8 cellular contexts compared by ENCODE assay signal in genomic region chr6:30722025-30722279, GRCh38. TPM values are rescaled to one million over a fixed set of nuclear protein-coding genes. Genes with fewer than 3 reads are reported as not detected.
DNase-seq lines count a peak whose midpoint lies in the region; ATAC-seq, FAIRE-seq and TF ChIP-seq lines count a peak whose summit lies in the region.
"Not testable (repeated sequence)": the region's sequence is repeated elsewhere in the genome, so short reads cannot be mapped to it uniquely, and the experiment has no call there.

No MANE protein-coding gene starts in this region.

- POLR2A ChIA-PET in K562 (lab: Yijun Ruan, JAX), result interaction anchor here (0.6 to 27.1 kb wide), 17 partner anchors 7 to 387 kb away, joined by 3 to 524 read pairs (median 4); partner anchors contain the start of genes GTF2H4 and NRM

- H4K20me1 ChIP-seq in DOHH2 (ENCODE audit: control insufficient read depth, insufficient read depth, low read depth, low read length), result peaks cover 16% of the 10 kb centered on the region
- H4K20me1 ChIP-seq in K562 (replicated peaks; ENCODE audit: control insufficient read depth, insufficient read depth, low read length), result peaks cover 44% of the 10 kb centered on the region

- not testable (repeated sequence) for TF ChIP-seq RAD21 in K562 (CRISPR knock-in tag; conservative IDR thresholded peaks at IDR 0.05 in 1 of 2, IDR thresholded peaks at IDR 0.05 in 1 of 2)

- H3K36me3 ChIP-seq in DOHH2 (ENCODE audit: control insufficient read depth, low read length) (peaks cover 75% of the 10 kb centered on the region), K562 (ENCODE audit: control insufficient read depth, insufficient read depth, low read length) (peaks cover 52% of the 10 kb centered on the region), thymus (ENCODE audit: control insufficient read depth, insufficient read depth) (peaks cover 33% of the 10 kb centered on the region)
- not testable (repeated sequence) for H3K36me3 ChIP-seq in ovary

- not testable (repeated sequence) for BruUV-seq in K562 (replicated peaks; lab: Mats Ljungman, UMichigan)

- not testable (repeated sequence) for ATAC-seq in K562, left colon

- not testable (repeated sequence) for H3K9me1 ChIP-seq in K562 (ENCODE audit: control insufficient read depth, insufficient read depth, low read length)

- H2AFZ ChIP-seq in K562 (ENCODE audit: low read depth, low read length), result not testable (repeated sequence)

- CTCF ChIA-PET in K562 (lab: Yijun Ruan, JAX; ENCODE audit: low intra/inter-chr PET ratio), result interaction anchor here (0.8 to 5.0 kb wide), 7 partner anchors 9 to 238 kb away, joined by 3 to 92 read pairs (median 9); partner anchors contain the start of gene DHX16

- peak overlapping the region; percentile 96 for H3K9ac ChIP-seq in K562 (ENCODE audit: insufficient read depth in 1 of 2, low read depth in 2 of 2, low read length in 2 of 2)

- not testable (repeated sequence) for H3K9me2 ChIP-seq in DOHH2 (replicated peaks; ENCODE audit: control insufficient read depth, low read length)

- H3K4me3 ChIP-seq in DOHH2 (ENCODE audit: low read length), result peak overlapping the region; percentile 88
- H3K4me3 ChIP-seq in K562, result peak overlapping the region; percentile 89
- peak overlapping the region; percentile 89 for H3K4me3 ChIP-seq in ovary
- H3K4me3 ChIP-seq in thymus (ENCODE audit: low read length), result peak overlapping the region; percentile 95

- H3K27me3 ChIP-seq in DOHH2 (ENCODE audit: control insufficient read depth, low read length); K562 (ENCODE audit: control insufficient read depth in 2 of 2, insufficient read depth in 2 of 2, low read length in 2 of 2); ovary; thymus (ENCODE audit: control insufficient read depth, insufficient read depth): not testable (repeated sequence)

- H3F3A ChIP-seq in DOHH2 (ENCODE audit: control insufficient read depth, insufficient read depth), result peaks cover 76% of the 10 kb centered on the region

- H3K27ac ChIP-seq in DOHH2 (ENCODE audit: low read depth, low read length) (peak overlapping the region; percentile 100), K562 (ENCODE audit: extremely low read depth, low read depth, low read length) (peak overlapping the region; percentile 91), ovary (peak overlapping the region; percentile 85 to 94), thymus (ENCODE audit: low read depth) (peak overlapping the region; percentile 86)

- peak; percentile 30 for DNase-seq in MV-4-11 (lab: John Stamatoyannopoulos, UW)
- peak; percentile 36 for DNase-seq in activated CD4-positive, alpha-beta T cell treated with anti-CD3 and anti-CD28 coated beads for 48 hours
- not testable (repeated sequence) for DNase-seq in K562 (ENCODE audit: extremely low read depth in 1 of 4, low spot score in 3 of 4)
- peak; percentile 51 for DNase-seq in fibroblast of gingiva (ENCODE audit: low read depth)
- peak; percentile 46 to 49 for DNase-seq in left colon
- peak in 2 of 5 donors; percentile 24 to 63 for DNase-seq in ovary

- in situ Hi-C loops in K562 (cut with MboI), result loop anchor here (5.0 to 10.0 kb wide), 2 partner anchors 47 to 240 kb away; partner anchors contain the start of gene DHX16

- intact Hi-C loops in K562 (cut with micrococcal nuclease), result loop anchor here (1.0 kb wide), 1 partner anchor 43 kb away; no protein-coding TSS in a partner anchor
- intact Hi-C loops in left colon (cut with DNase I, micrococcal nuclease), result loop anchor here (2.0 to 5.0 kb wide), 2 partner anchors 43 to 45 kb away; no protein-coding TSS in a partner anchor
- intact Hi-C loops in ovary (cut with DNase I), result loop anchor here (1.0 to 2.0 kb wide), 3 partner anchors 41 to 43 kb away; no protein-coding TSS in a partner anchor

- H3K4me1 ChIP-seq in DOHH2 (ENCODE audit: control insufficient read depth, low read length), result peaks cover 48% of the 10 kb centered on the region
- H3K4me1 ChIP-seq in K562 (replicated peaks in 1 of 2; ENCODE audit: control insufficient read depth in 2 of 2, insufficient read depth in 2 of 2, low read length in 2 of 2), result peaks cover 19 to 21% of the 10 kb centered on the region in 2 experiments
- H3K4me1 ChIP-seq in ovary (ENCODE audit: insufficient read depth); thymus (ENCODE audit: control insufficient read depth, insufficient read depth, low read length): not testable (repeated sequence)

- TF ChIP-seq CTCF in DOHH2 (IDR thresholded peaks at IDR 0.05; ENCODE audit: low read depth, low read length, poor library complexity, severe bottlenecking); K562 (IDR thresholded peaks at IDR 0.05 in 2 of 3, conservative IDR thresholded peaks at IDR 0.05 in 1 of 3; ENCODE audit: insufficient read depth in 2 of 3, low read depth in 1 of 3, low read length in 3 of 3); ovary (IDR thresholded peaks at IDR 0.05): not testable (repeated sequence)

- TF ChIP-seq EP300 in K562 (IDR thresholded peaks at IDR 0.05; ENCODE audit: low read length); ovary (IDR thresholded peaks at IDR 0.05): not testable (repeated sequence)

- not testable (repeated sequence) for FAIRE-seq in K562 (lab: Jason Lieb, UNC)

- peak; percentile 36; the same call in 1 of the 2 replicates for TF ChIP-seq POLR2A in K562 (conservative IDR thresholded peaks at IDR 0.05)
- not testable (repeated sequence) for TF ChIP-seq POLR2A in ovary (IDR thresholded peaks at IDR 0.05)

- H3K9me3 ChIP-seq in DOHH2 (ENCODE audit: control insufficient read depth, insufficient read depth, low read length); K562 (replicated peaks; ENCODE audit: control insufficient read depth, insufficient read depth, low read depth, low read length); ovary; thymus (ENCODE audit: control insufficient read depth): not testable (repeated sequence)

- peak overlapping the region; percentile 94 for H3K4me2 ChIP-seq in DOHH2 (ENCODE audit: low read length)
- peak overlapping the region; percentile 98 for H3K4me2 ChIP-seq in K562 (ENCODE audit: insufficient read depth, low read length)

- H3K79me2 ChIP-seq in DOHH2 (ENCODE audit: control insufficient read depth, low read length) (peaks cover 77% of the 10 kb centered on the region), K562 (ENCODE audit: control insufficient read depth, insufficient read depth, low read length) (peaks cover 82% of the 10 kb centered on the region)

- WGBS in K562 (ENCODE audit: insufficient coverage, low coverage, missing lambda C conversion rate), result under 1% methylated on average over 10 of the region's 10 CpGs
- 3 to 7% (median 5%) methylated on average over 10 of the region's 10 CpGs for WGBS in ovary, 3 donors
- WGBS in thymus, result 8% methylated on average over 10 of the region's 10 CpGs

RNA-seq across cellular contexts. Expression of gene TUBB, which starts 1.8 kb away (rescaled TPM):
- 127 and 264 TPM in 2 replicates for total RNA-seq in K562 (2011; cell fraction: chromatin; rRNA removed; ENCODE audit: low replicate concordance)
- 272 and 276 TPM in 2 replicates for total RNA-seq in K562 (2011; cell fraction: nucleolus; rRNA removed)
- total RNA-seq in K562 (2011; cell fraction: nucleoplasm; rRNA removed), result 270 and 313 TPM in 2 replicates
- 1,062 and 1,409 TPM in 2 replicates for total RNA-seq in K562 (2014; rRNA removed)
- 863 and 971 TPM in 2 replicates for total RNA-seq in K562 (2014; rRNA removed; fragmentation: Illumina TruSeq; extraction: Trizol)
- total RNA-seq in K562 (2015; rRNA removed; fragmentation: Illumina TruSeq; extraction: Trizol), result 1,443 and 1,478 TPM in 2 replicates
- 1,495 and 1,529 TPM in 2 replicates for total RNA-seq in K562 (2021)
- 2,369 and 2,705 TPM in 2 replicates for polyA plus RNA-seq in K562 (2011; rRNA removed)
- polyA plus RNA-seq in K562 (2011; cell fraction: cytosol; rRNA removed), result 2,776 and 3,265 TPM in 2 replicates
- polyA plus RNA-seq in K562 (2011; cell fraction: nucleus; rRNA removed), result 619 and 708 TPM in 2 replicates
- polyA plus RNA-seq in K562 (2012), result 1,523 and 1,878 TPM in 2 replicates
- polyA plus RNA-seq in K562 (2014; fragmentation: Illumina TruSeq; extraction: Trizol), result 2,541 and 2,870 TPM in 2 replicates
- 1,000 to 10,000 TPM; 1,106 to 1,864 TPM for polyA plus RNA-seq in K562 (2014; fragmentation: Nextera tagmentation; extraction: Ambion mirVana)
- 1,462 and 1,903 TPM in 2 replicates for polyA plus RNA-seq in K562 (2014; rRNA removed)
- 1,764 and 2,070 TPM in 2 replicates for polyA minus RNA-seq in K562 (2011; rRNA and poly(A)+ RNA removed)
- 880 and 960 TPM in 2 replicates for polyA minus RNA-seq in K562 (2011; cell fraction: cytosol; rRNA and poly(A)+ RNA removed)
- 140 and 261 TPM in 2 replicates for polyA minus RNA-seq in K562 (2011; cell fraction: nucleus; rRNA and poly(A)+ RNA removed)
- total RNA-seq in left colon, result 100 to 1,000 TPM; 149 to 195 TPM
- 100 to 1,000 TPM; 242 to 697 (median 630) TPM for total RNA-seq in ovary
- 100 to 1,000 TPM; 370 to 772 TPM for polyA plus RNA-seq in ovary
- polyA plus RNA-seq in thymus, result 137 TPM

RNA-seq across cellular contexts. Expression of gene MDC1, which starts 4.9 kb away (rescaled TPM):
- 79.5 and 80.7 TPM in 2 replicates for total RNA-seq in K562 (2011; cell fraction: chromatin; rRNA removed; ENCODE audit: low replicate concordance)
- 47.5 and 50.5 TPM in 2 replicates for total RNA-seq in K562 (2011; cell fraction: nucleolus; rRNA removed)
- total RNA-seq in K562 (2011; cell fraction: nucleoplasm; rRNA removed), result 62.0 and 85.1 TPM in 2 replicates
- 15.7 and 24.3 TPM in 2 replicates for total RNA-seq in K562 (2014; rRNA removed)
- total RNA-seq in K562 (2014; rRNA removed; fragmentation: Illumina TruSeq; extraction: Trizol), result 20.0 and 25.5 TPM in 2 replicates
- 15.6 and 18.2 TPM in 2 replicates for total RNA-seq in K562 (2015; rRNA removed; fragmentation: Illumina TruSeq; extraction: Trizol)
- 96.8 and 114 TPM in 2 replicates for total RNA-seq in K562 (2021)
- polyA plus RNA-seq in K562 (2011; rRNA removed), result 21.5 and 55.8 TPM in 2 replicates
- polyA plus RNA-seq in K562 (2011; cell fraction: cytosol; rRNA removed), result 28.0 and 35.1 TPM in 2 replicates
- polyA plus RNA-seq in K562 (2011; cell fraction: nucleus; rRNA removed), result 105 and 141 TPM in 2 replicates
- 68.1 and 105 TPM in 2 replicates for polyA plus RNA-seq in K562 (2012)
- 72.9 and 95.4 TPM in 2 replicates for polyA plus RNA-seq in K562 (2014; fragmentation: Illumina TruSeq; extraction: Trizol)
- 1 to 10 TPM; 8.2 to 8.8 TPM for polyA plus RNA-seq in K562 (2014; fragmentation: Nextera tagmentation; extraction: Ambion mirVana)
- polyA plus RNA-seq in K562 (2014; rRNA removed), result 31.3 and 35.0 TPM in 2 replicates
- polyA minus RNA-seq in K562 (2011; rRNA and poly(A)+ RNA removed), result 24.0 and 34.6 TPM in 2 replicates
- polyA minus RNA-seq in K562 (2011; cell fraction: cytosol; rRNA and poly(A)+ RNA removed), result 56.9 and 94.9 TPM in 2 replicates
- polyA minus RNA-seq in K562 (2011; cell fraction: nucleus; rRNA and poly(A)+ RNA removed), result 16.4 and 27.8 TPM in 2 replicates
- 10 to 100 TPM; 11.1 to 16.3 TPM for total RNA-seq in left colon
- 10 to 100 TPM; 13.1 to 62.5 (median 43.9) TPM for total RNA-seq in ovary
- 10 to 100 TPM; 20.1 to 39.0 TPM for polyA plus RNA-seq in ovary
- polyA plus RNA-seq in thymus, result 21.6 TPM

RNA-seq across cellular contexts. Expression of gene FLOT1, which starts 20.5 kb away (rescaled TPM):
- total RNA-seq in K562 (2011; cell fraction: chromatin; rRNA removed; ENCODE audit: low replicate concordance), result 164 and 277 TPM in 2 replicates
- total RNA-seq in K562 (2011; cell fraction: nucleolus; rRNA removed), result 152 and 165 TPM in 2 replicates
- 155 and 194 TPM in 2 replicates for total RNA-seq in K562 (2011; cell fraction: nucleoplasm; rRNA removed)
- total RNA-seq in K562 (2014; rRNA removed) (118 and 131 TPM in 2 replicates), K562 (2014; rRNA removed; fragmentation: Illumina TruSeq; extraction: Trizol) (84.7 and 84.8 TPM in 2 replicates), K562 (2015; rRNA removed; fragmentation: Illumina TruSeq; extraction: Trizol) (101 and 102 TPM in 2 replicates), K562 (2021) (124 and 127 TPM in 2 replicates), left colon (100 to 1,000 TPM; 130 to 137 TPM), ovary (100 to 1,000 TPM in 6 of 7 donors, 10 to 100 TPM in 1; 64.1 to 154 (median 116) TPM)
- polyA plus RNA-seq in K562 (2011; rRNA removed) (131 and 154 TPM in 2 replicates), K562 (2014; fragmentation: Illumina TruSeq; extraction: Trizol) (138 and 144 TPM in 2 replicates), K562 (2014; fragmentation: Nextera tagmentation; extraction: Ambion mirVana) (10 to 100 TPM; 11.7 to 12.0 TPM), K562 (2014; rRNA removed) (149 and 174 TPM in 2 replicates), ovary (100 to 1,000 TPM; 124 to 180 TPM), thymus (157 TPM)
- 144 and 149 TPM in 2 replicates for polyA plus RNA-seq in K562 (2011; cell fraction: cytosol; rRNA removed)
- polyA plus RNA-seq in K562 (2011; cell fraction: nucleus; rRNA removed), result 209 and 233 TPM in 2 replicates
- 135 and 272 TPM in 2 replicates for polyA plus RNA-seq in K562 (2012)
- 122 and 132 TPM in 2 replicates for polyA minus RNA-seq in K562 (2011; rRNA and poly(A)+ RNA removed)
- 72.2 and 76.2 TPM in 2 replicates for polyA minus RNA-seq in K562 (2011; cell fraction: cytosol; rRNA and poly(A)+ RNA removed)
- polyA minus RNA-seq in K562 (2011; cell fraction: nucleus; rRNA and poly(A)+ RNA removed), result 38.5 and 58.5 TPM in 2 replicates

RNA-seq across cellular contexts. Expression of gene IER3, which starts 22.4 kb away (rescaled TPM):
- total RNA-seq in K562 (2011; cell fraction: chromatin; rRNA removed; ENCODE audit: low replicate concordance), result 15.2 and 21.4 TPM in 2 replicates
- 22.4 and 29.0 TPM in 2 replicates for total RNA-seq in K562 (2011; cell fraction: nucleolus; rRNA removed)
- 21.0 and 27.1 TPM in 2 replicates for total RNA-seq in K562 (2011; cell fraction: nucleoplasm; rRNA removed)
- total RNA-seq in K562 (2014; rRNA removed), result 18.7 and 24.7 TPM in 2 replicates
- 8.0 and 8.2 TPM in 2 replicates for total RNA-seq in K562 (2014; rRNA removed; fragmentation: Illumina TruSeq; extraction: Trizol)
- 13.0 and 15.1 TPM in 2 replicates for total RNA-seq in K562 (2015; rRNA removed; fragmentation: Illumina TruSeq; extraction: Trizol)
- total RNA-seq in K562 (2021), result 23.4 and 24.1 TPM in 2 replicates
- polyA plus RNA-seq in K562 (2011; rRNA removed), result 8.8 and 11.5 TPM in 2 replicates
- 9.9 and 20.6 TPM in 2 replicates for polyA plus RNA-seq in K562 (2011; cell fraction: cytosol; rRNA removed)
- 25.7 and 32.6 TPM in 2 replicates for polyA plus RNA-seq in K562 (2011; cell fraction: nucleus; rRNA removed)
- 30.7 and 77.8 TPM in 2 replicates for polyA plus RNA-seq in K562 (2012)
- polyA plus RNA-seq in K562 (2014; fragmentation: Illumina TruSeq; extraction: Trizol), result 11.4 and 12.5 TPM in 2 replicates
- 1 to 10 TPM; 1.5 to 1.7 TPM for polyA plus RNA-seq in K562 (2014; fragmentation: Nextera tagmentation; extraction: Ambion mirVana)
- polyA plus RNA-seq in K562 (2014; rRNA removed), result 26.0 and 30.0 TPM in 2 replicates
- 3.8 and 6.5 TPM in 2 replicates for polyA minus RNA-seq in K562 (2011; rRNA and poly(A)+ RNA removed)
- 5.3 and 6.8 TPM in 2 replicates for polyA minus RNA-seq in K562 (2011; cell fraction: cytosol; rRNA and poly(A)+ RNA removed)
- polyA minus RNA-seq in K562 (2011; cell fraction: nucleus; rRNA and poly(A)+ RNA removed), result 9.7 and 12.9 TPM in 2 replicates
- total RNA-seq in left colon, result 100 to 1,000 TPM in 1 of 2 donors, 10 to 100 TPM in 1; 70.9 to 169 TPM
- total RNA-seq in ovary, result 100 to 1,000 TPM in 1 of 7 donors, 10 to 100 TPM in 5, 1 to 10 TPM in 1; 9.7 to 221 (median 20.6) TPM
- 10 to 100 TPM; 16.1 to 30.6 TPM for polyA plus RNA-seq in ovary
- 39.7 TPM for polyA plus RNA-seq in thymus

RNA-seq across cellular contexts. Expression of gene NRM, which starts 31.2 kb away (rescaled TPM):
- 17.1 and 42.3 TPM in 2 replicates for total RNA-seq in K562 (2011; cell fraction: chromatin; rRNA removed; ENCODE audit: low replicate concordance)
- 41.3 and 48.0 TPM in 2 replicates for total RNA-seq in K562 (2011; cell fraction: nucleolus; rRNA removed)
- 51.0 and 61.6 TPM in 2 replicates for total RNA-seq in K562 (2011; cell fraction: nucleoplasm; rRNA removed)
- total RNA-seq in K562 (2014; rRNA removed) (9.7 and 12.4 TPM in 2 replicates), K562 (2014; rRNA removed; fragmentation: Illumina TruSeq; extraction: Trizol) (10.6 and 14.4 TPM in 2 replicates), K562 (2015; rRNA removed; fragmentation: Illumina TruSeq; extraction: Trizol) (17.4 and 18.1 TPM in 2 replicates), K562 (2021) (32.9 and 35.7 TPM in 2 replicates), left colon (1 to 10 TPM; 4.6 to 5.4 TPM), ovary (10 to 100 TPM in 5 of 7 donors, 1 to 10 TPM in 2; 3.4 to 23.2 (median 15.3) TPM)
- polyA plus RNA-seq in K562 (2011; rRNA removed) (12.6 and 22.9 TPM in 2 replicates), K562 (2014; fragmentation: Illumina TruSeq; extraction: Trizol) (57.9 and 58.2 TPM in 2 replicates), K562 (2014; fragmentation: Nextera tagmentation; extraction: Ambion mirVana) (10 to 100 TPM; 16.1 to 18.6 TPM), K562 (2014; rRNA removed) (19.4 and 22.5 TPM in 2 replicates), ovary (10 to 100 TPM; 15.3 to 15.4 TPM), thymus (10.4 TPM)
- polyA plus RNA-seq in K562 (2011; cell fraction: cytosol; rRNA removed), result 26.4 and 41.5 TPM in 2 replicates
- 28.3 and 48.5 TPM in 2 replicates for polyA plus RNA-seq in K562 (2011; cell fraction: nucleus; rRNA removed)
- 45.0 and 59.0 TPM in 2 replicates for polyA plus RNA-seq in K562 (2012)
- 14.4 and 15.0 TPM in 2 replicates for polyA minus RNA-seq in K562 (2011; rRNA and poly(A)+ RNA removed)
- polyA minus RNA-seq in K562 (2011; cell fraction: cytosol; rRNA and poly(A)+ RNA removed), result 19.7 and 29.2 TPM in 2 replicates
- 12.0 and 14.7 TPM in 2 replicates for polyA minus RNA-seq in K562 (2011; cell fraction: nucleus; rRNA and poly(A)+ RNA removed)
